1 cellular context compared by ENCODE assay signal in genomic region chr11:27506200-27507182, GRCh38.
TF ChIP-seq lines count a peak whose summit lies in the region.

TSS of gene LIN7C (minus strand) at chr11:27506769. CDS start at chr11:27506752, 17 bp downstream.

TF ChIP-seq in K562, 482 proteins besides CTCF, POLR2A, EP300 and RAD21 (continued from another document and continues in another):
- 0 out of 2 replicates have a peak, but pooled peaks have one; percentile 44 for TF ChIP-seq ATF6 (CRISPR knock-in tag; IDR thresholded peaks at IDR 0.05)
- TF ChIP-seq CLOCK (CRISPR knock-in tag; IDR thresholded peaks at IDR 0.05; ENCODE audit: borderline replicate concordance), result no peak
- no peak for TF ChIP-seq FUS (optimal IDR thresholded peaks at IDR 0.05; ENCODE audit: low read depth, low read length)
- TF ChIP-seq SUPT5H (IDR thresholded peaks at IDR 0.05), result peak; percentile 98
- no peak for TF ChIP-seq SMARCC2 (IDR thresholded peaks at IDR 0.05; ENCODE audit: low read depth)
- TF ChIP-seq ZNF324 (CRISPR knock-in tag; IDR thresholded peaks at IDR 0.05), result no peak
- TF ChIP-seq PBX2 (CRISPR knock-in tag; IDR thresholded peaks at IDR 0.05; ENCODE audit: low read depth), result no peak
- TF ChIP-seq PBX2 (tag; conservative IDR thresholded peaks at IDR 0.05; ENCODE audit: low read depth), result no peak
- peak; percentile 96 for TF ChIP-seq POLR2G (IDR thresholded peaks at IDR 0.05; ENCODE audit: low read depth, low read length)
- no peak for TF ChIP-seq MTA1 (IDR thresholded peaks at IDR 0.05; ENCODE audit: borderline replicate concordance)
- no peak; the same call in 1 of the 2 replicates for TF ChIP-seq CREB3 (tag; conservative IDR thresholded peaks at IDR 0.05; ENCODE audit: low read depth)
- peak in 1 of 2 experiments; percentile 46; a peak in 1 of 4 replicates for TF ChIP-seq MAZ (CRISPR knock-in tag; conservative IDR thresholded peaks at IDR 0.05 in 1 of 2, IDR thresholded peaks at IDR 0.05 in 1 of 2)
- TF ChIP-seq POU5F1 (IDR thresholded peaks at IDR 0.05; ENCODE audit: borderline replicate concordance, low read depth, low read length, partially characterized antibody), result no peak
- TF ChIP-seq ZNF444 (CRISPR knock-in tag; IDR thresholded peaks at IDR 0.05), result no peak
- no peak for TF ChIP-seq TGIF2 (CRISPR knock-in tag; IDR thresholded peaks at IDR 0.05)
- no peak for TF ChIP-seq FOXJ2 (tag; IDR thresholded peaks at IDR 0.05)
- TF ChIP-seq ZNF79 (CRISPR knock-in tag; IDR thresholded peaks at IDR 0.05; ENCODE audit: low read depth), result no peak
- no peak for TF ChIP-seq TSHZ1 (CRISPR knock-in tag; IDR thresholded peaks at IDR 0.05)
- TF ChIP-seq PHF8 (IDR thresholded peaks at IDR 0.05; ENCODE audit: borderline replicate concordance, low read length), result peak; percentile 100
- peak; percentile 50; the same call in 1 of the 2 replicates for TF ChIP-seq BHLHE40 (IDR thresholded peaks at IDR 0.05; ENCODE audit: low read length)
- TF ChIP-seq FOXK2 (conservative IDR thresholded peaks at IDR 0.05 in 1 of 2, IDR thresholded peaks at IDR 0.05 in 1 of 2; ENCODE audit: low read depth in 2 of 2), result peak in 1 of 2 experiments; percentile 46; a peak in 1 of 4 replicates
- TF ChIP-seq ZNF77 (CRISPR knock-in tag; IDR thresholded peaks at IDR 0.05), result no peak
- peak; percentile 48; the same call in 1 of the 2 replicates for TF ChIP-seq EHMT2 (IDR thresholded peaks at IDR 0.05)
- TF ChIP-seq ESRRA (IDR thresholded peaks at IDR 0.05; ENCODE audit: borderline replicate concordance, low read depth), result peak; percentile 81
- TF ChIP-seq ZNF175 (CRISPR knock-in tag; IDR thresholded peaks at IDR 0.05; ENCODE audit: low read depth), result no peak
- no peak for TF ChIP-seq ZNF143 (CRISPR knock-in tag; IDR thresholded peaks at IDR 0.05)
- TF ChIP-seq SRSF3 (IDR thresholded peaks at IDR 0.05; ENCODE audit: insufficient read depth, low read length), result no peak
- no peak for TF ChIP-seq YBX1 (IDR thresholded peaks at IDR 0.05)
- no peak for TF ChIP-seq KDM2B (CRISPR knock-in tag; IDR thresholded peaks at IDR 0.05)
- TF ChIP-seq BRF1 (IDR thresholded peaks at IDR 0.05; ENCODE audit: borderline replicate concordance, extremely low read depth, insufficient read length), result no peak
- no peak; the same call in 1 of the 2 replicates for TF ChIP-seq MAFF (IDR thresholded peaks at IDR 0.05; ENCODE audit: low read length)
- TF ChIP-seq ZNF184 (CRISPR knock-in tag; IDR thresholded peaks at IDR 0.05), result no peak
- no peak for TF ChIP-seq ZBED1 (IDR thresholded peaks at IDR 0.05)
- peak; percentile 72 for TF ChIP-seq L3MBTL2 (IDR thresholded peaks at IDR 0.05)
- no peak for TF ChIP-seq MEF2A (IDR thresholded peaks at IDR 0.05; ENCODE audit: control insufficient read depth, low read depth, low read length)
- no peak for TF ChIP-seq MECOM (CRISPR knock-in tag; IDR thresholded peaks at IDR 0.05)
- TF ChIP-seq XRCC3 (IDR thresholded peaks at IDR 0.05), result no peak
- TF ChIP-seq DEAF1 (CRISPR knock-in tag; IDR thresholded peaks at IDR 0.05), result no peak
- no peak for TF ChIP-seq NELFE (IDR thresholded peaks at IDR 0.05; ENCODE audit: insufficient read depth, insufficient read length)
- TF ChIP-seq MEIS2 (IDR thresholded peaks at IDR 0.05; ENCODE audit: partially characterized antibody), result no peak
- TF ChIP-seq NFXL1 (CRISPR knock-in tag; IDR thresholded peaks at IDR 0.05), result no peak
- no peak for TF ChIP-seq TAL1 (IDR thresholded peaks at IDR 0.05)
- TF ChIP-seq ZNF395 (CRISPR knock-in tag; IDR thresholded peaks at IDR 0.05), result no peak
- TF ChIP-seq ATF2 (CRISPR knock-in tag; IDR thresholded peaks at IDR 0.05), result no peak
- TF ChIP-seq ADNP (tag; IDR thresholded peaks at IDR 0.05), result no peak
- no peak for TF ChIP-seq ZKSCAN8 (CRISPR knock-in tag; IDR thresholded peaks at IDR 0.05)
- no peak for TF ChIP-seq GTF2B (IDR thresholded peaks at IDR 0.05; ENCODE audit: extremely low read depth, insufficient read length)
- TF ChIP-seq POLR2AphosphoS5 (IDR thresholded peaks at IDR 0.05; ENCODE audit: control insufficient read depth, insufficient read depth, low read depth, low read length), result peak; percentile 94
- TF ChIP-seq PRPF4 (IDR thresholded peaks at IDR 0.05; ENCODE audit: insufficient read depth, low read depth, low read length, poor library complexity, severe bottlenecking), result no peak
- no peak for TF ChIP-seq MAFG (tag; conservative IDR thresholded peaks at IDR 0.05)
- no peak for TF ChIP-seq ZNF134 (CRISPR knock-in tag; conservative IDR thresholded peaks at IDR 0.05)
- no peak for TF ChIP-seq GATAD2B (IDR thresholded peaks at IDR 0.05; ENCODE audit: borderline replicate concordance)
- peak; percentile 61; the same call in 1 of the 2 replicates for TF ChIP-seq TARDBP (IDR thresholded peaks at IDR 0.05)
- TF ChIP-seq CC2D1A (IDR thresholded peaks at IDR 0.05), result peak; percentile 34; the same call in 1 of the 2 replicates
- TF ChIP-seq CHCHD3 (CRISPR knock-in tag; IDR thresholded peaks at IDR 0.05), result no peak
